Comparison of ENCODE assay signal across 15 cellular contexts in the genomic region with DNA sequence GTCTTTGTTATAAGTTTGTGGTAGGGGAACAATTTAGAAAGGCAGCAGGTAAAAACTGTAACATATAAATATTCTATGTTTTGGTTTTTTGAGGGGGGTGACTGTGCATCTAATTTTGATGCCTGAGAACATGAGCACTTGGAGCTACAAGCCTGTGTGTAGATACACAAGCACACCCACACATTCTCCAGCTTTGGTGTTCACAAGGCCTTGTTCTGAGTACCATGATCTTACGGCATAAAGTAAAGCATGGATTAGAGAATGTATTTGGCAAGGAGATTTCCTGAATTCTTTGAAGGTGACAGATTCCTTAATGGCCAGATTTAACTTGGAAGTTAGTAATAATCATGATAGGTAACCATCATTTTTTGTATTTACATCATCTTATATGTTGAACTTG. TPM values are rescaled to one million over a fixed set of nuclear protein-coding genes. Genes with fewer than 3 reads are reported as not detected.
DNase-seq lines count a peak whose midpoint lies in the region; ATAC-seq and TF ChIP-seq lines count a peak whose summit lies in the region.
"Had no signal": no experiment of that assay in that cellular context is flagged by ENCODE, and none has a peak within 500 bp of the region (broad histone marks: within the 10 kb centered on the region; RNA-seq: fewer than 3 reads in every experiment).

No MANE protein-coding gene starts in this region.

- TF ChIP-seq POLR2A in breast epithelium (IDR thresholded peaks at IDR 0.05) = no peak
- TF ChIP-seq POLR2A in sigmoid colon (IDR thresholded peaks at IDR 0.05) = no peak

- H3K36me3 ChIP-seq in breast epithelium = no peaks in the 10 kb centered on the region
- H3K36me3 ChIP-seq in sigmoid colon = no peaks in the 10 kb centered on the region
- H3K36me3 ChIP-seq: SJCRH30 had no signal

- no peaks in the 10 kb centered on the region for H3K9me3 ChIP-seq in breast epithelium
- no peaks in the 10 kb centered on the region for H3K9me3 ChIP-seq in sigmoid colon

- H3K4me1 ChIP-seq in breast epithelium = no peaks in the 10 kb centered on the region
- H3K4me1 ChIP-seq in sigmoid colon = peaks cover 0 to 38% (median 34%) of the 10 kb centered on the region in 4 donors

- H3K27me3 ChIP-seq in breast epithelium = no peaks in the 10 kb centered on the region
- no peaks in the 10 kb centered on the region for H3K27me3 ChIP-seq in sigmoid colon
- H3K27me3 ChIP-seq: SJCRH30 had no signal

- H3K4me1 Mint-ChIP-seq in MCF 10A (ENCODE audit: insufficient read depth, unreplicated experiment) = peaks cover 44% of the 10 kb centered on the region
- H3K4me1 Mint-ChIP-seq in T-cell = no peaks in the 10 kb centered on the region

- TF ChIP-seq EP300 in sigmoid colon (IDR thresholded peaks at IDR 0.05) = no peak

- H3K4me3 Mint-ChIP-seq in MCF 10A (ENCODE audit: unreplicated experiment) = no peak overlapping the region
- H3K4me3 Mint-ChIP-seq in T-cell = no peak overlapping the region
- H3K4me3 Mint-ChIP-seq: CD14-positive monocyte had no signal

- no peak overlapping the region for H3K4me3 ChIP-seq in breast epithelium
- H3K4me3 ChIP-seq in epithelial cell of esophagus (ENCODE audit: low read length) = no peak overlapping the region
- H3K4me3 ChIP-seq in sigmoid colon = no peak overlapping the region
- H3K4me3 ChIP-seq: SJCRH30 had no signal

- no peak for TF ChIP-seq CTCF in MCF 10A (IDR thresholded peaks at IDR 0.05; ENCODE audit: unreplicated experiment)
- TF ChIP-seq CTCF in breast epithelium (IDR thresholded peaks at IDR 0.05) = no peak
- TF ChIP-seq CTCF in epithelial cell of esophagus (IDR thresholded peaks at IDR 0.05; ENCODE audit: insufficient read depth, low read depth, low read length, missing control alignments) = no peak
- TF ChIP-seq CTCF in sigmoid colon (IDR thresholded peaks at IDR 0.05) = no peak

- H3K27ac Mint-ChIP-seq in MCF 10A (ENCODE audit: low read depth, unreplicated experiment) = peak overlapping the region; percentile 96
- H3K27ac Mint-ChIP-seq in T-cell = no peak overlapping the region

- H3K36me3 Mint-ChIP-seq in MCF 10A (ENCODE audit: insufficient read depth, unreplicated experiment) (peaks cover 9% of the 10 kb centered on the region), T-cell (no peaks in the 10 kb centered on the region)

- peaks cover 13% of the 10 kb centered on the region for H3K9me3 Mint-ChIP-seq in MCF 10A (ENCODE audit: unreplicated experiment)
- H3K9me3 Mint-ChIP-seq in T-cell = no peaks in the 10 kb centered on the region

- no peaks in the 10 kb centered on the region for H3K27me3 Mint-ChIP-seq in MCF 10A (ENCODE audit: insufficient read depth, unreplicated experiment)
- peaks cover under 1 to 5% of the 10 kb centered on the region in 2 donors for H3K27me3 Mint-ChIP-seq in T-cell

- H3K27ac ChIP-seq in breast epithelium (no peak overlapping the region), sigmoid colon (peak overlapping the region in 3 of 4 donors; percentile 70 to 78 (median 76))
- H3K27ac ChIP-seq: SJCRH30 had no signal

- POLR2A ChIA-PET in MCF 10A (lab: Yijun Ruan, JAX) (interaction anchor here (0.7 to 3.5 kb wide), 11 partner anchors 10 to 370 kb away, joined by 3 to 25 read pairs (median 3); no protein-coding TSS in a partner anchor), T-cell (lab: Charles Lee) (no interaction called here)

- CTCF ChIA-PET in MCF 10A (lab: Yijun Ruan, JAX) = interaction anchor here (0.7 to 1.2 kb wide), 3 partner anchors 23 to 146 kb away, joined by 3 to 5 read pairs (median 5); no protein-coding TSS in a partner anchor
- CTCF ChIA-PET in T-cell (lab: Charles Lee) = no interaction called here

- BruUV-seq in MCF 10A (replicated peaks; lab: Mats Ljungman, UMichigan) = no TSS peak

- intact Hi-C loops in MCF 10A (cut with micrococcal nuclease) = no loop called here
- intact Hi-C loops in breast epithelium (cut with DNase I; ENCODE audit: low total_unique reads) = no loop called here
- intact Hi-C loops in sigmoid colon (cut with DNase I) = no loop called here

- DNase-seq in MCF 10A (ENCODE audit: unreplicated experiment) (no peak), breast epithelium (ENCODE audit: low spot score in 2 of 2) (no peak), NCI-H524 treated with DMSO at 0.1 percent for 48 hours (lab: John Stamatoyannopoulos, UW) (peak; percentile 13), epithelial cell of esophagus (ENCODE audit: low read depth) (peak; percentile 41), sigmoid colon (no peak), T-cell (no peak), occipital lobe (lab: John Stamatoyannopoulos, UW) (no peak)
- DNase-seq: COR-L47, GOT3, KG1, NCI-H1105, NCI-H187, SJCRH30 had no signal

- 90 to 92% methylated on average over 1 of the region's 1 CpG for WGBS in sigmoid colon, 2 donors

- ATAC-seq in T-cell (replicated peaks in 1 of 4) = no peak
- ATAC-seq in GM19324 (IDR thresholded peaks at IDR 0.05; ENCODE audit: low FRiP score, unreplicated experiment) = no peak

RNA-seq across cellular contexts. Expression of a gene that starts 42.7 kb away (rescaled TPM):
- total RNA-seq in MCF 10A (2022) (134 and 150 TPM in 2 replicates), breast epithelium (10 to 100 TPM; 34.8 to 67.0 (median 42.9) TPM), sigmoid colon (100 to 1,000 TPM; 189 to 255 (median 219) TPM), T-cell (1 to 10 TPM; 1.1 to 3.0 (median 1.4) TPM), occipital lobe (14.2 TPM)
- polyA plus RNA-seq in sigmoid colon = 10 to 100 TPM in 1 of 3 donors, 1 to 10 TPM in 2; 6.2 to 29.6 (median 9.6) TPM

Comparison
In these comparisons a context has a peak if more than half of its experiments do, and no peak if none do; other contexts are left out.
1. DNase-seq: peak in NCI-H524 treated with DMSO at 0.1 percent for 48 hours (single experiment) and epithelial cell of esophagus (single experiment); none in MCF 10A (single experiment), breast epithelium (0 of 2), sigmoid colon (single experiment), T-cell (0 of 34) and occipital lobe (single experiment).
2. H3K27ac ChIP-seq: peak in sigmoid colon (3 of 4); none in breast epithelium (0 of 2).